ENCODE assay signal across 8 cellular contexts in genomic region chr6:31901953-31902643, GRCh38. TPM values are rescaled to one million over a fixed set of nuclear protein-coding genes. Genes with fewer than 3 reads are reported as not detected.
DNase-seq lines count a peak whose midpoint lies in the region; ATAC-seq and TF ChIP-seq lines count a peak whose summit lies in the region.

Gene ZBTB12, minus strand, starts transcription at chr6:31902086. Its CDS starts 781 bp downstream, at chr6:31901305.

- H3K9me3 ChIP-seq in gastroesophageal sphincter (no peaks in the 10 kb centered on the region), neuronal stem cell (replicated peaks in 1 of 2; ENCODE audit: control insufficient read depth in 2 of 2, insufficient read depth in 1 of 2, low read depth in 1 of 2, low read length in 2 of 2) (no peaks in the 10 kb centered on the region), stomach smooth muscle (ENCODE audit: control insufficient read depth in 2 of 2, low read length in 2 of 2) (no peaks in the 10 kb centered on the region)

- H3K4me1 ChIP-seq in gastroesophageal sphincter = peaks cover 3 to 58% (median 14%) of the 10 kb centered on the region in 3 donors
- H3K4me1 ChIP-seq in neuronal stem cell (ENCODE audit: control insufficient read depth in 2 of 2, insufficient read depth in 1 of 2, low read depth in 1 of 2, low read length in 2 of 2) = peaks cover 23 to 25% of the 10 kb centered on the region in 2 donors
- H3K4me1 ChIP-seq in stomach smooth muscle (ENCODE audit: control insufficient read depth, insufficient read depth, low read length) = peaks cover 28% of the 10 kb centered on the region

- peak within 1 kb of the TSS; percentile 67 to 92 (median 88) for H3K27ac ChIP-seq in gastroesophageal sphincter
- H3K27ac ChIP-seq in neuronal stem cell (replicated peaks; ENCODE audit: low read length) = peak within 1 kb of the TSS; percentile 74
- H3K27ac ChIP-seq in stomach smooth muscle (ENCODE audit: low read length) = peak within 1 kb of the TSS; percentile 85

- peak within 1 kb of the TSS; percentile 4 for H2BK12ac ChIP-seq in neuronal stem cell (ENCODE audit: low read length)

- H3K23ac ChIP-seq in neuronal stem cell (ENCODE audit: low read depth, low read length, poor library complexity) = peak within 1 kb of the TSS; percentile 94

- H4K91ac ChIP-seq in neuronal stem cell (ENCODE audit: low read depth, low read length, poor library complexity) = peak within 1 kb of the TSS; percentile 57

- H2BK15ac ChIP-seq in neuronal stem cell (ENCODE audit: low read length) = peak within 1 kb of the TSS; percentile 77

- no peaks in the 10 kb centered on the region for H3K27me3 ChIP-seq in gastroesophageal sphincter
- peaks cover 0 to 3% (median 0%) of the 10 kb centered on the region in 3 experiments for H3K27me3 ChIP-seq in neuronal stem cell (ENCODE audit: control insufficient read depth in 3 of 3, insufficient read depth in 3 of 3, low read depth in 1 of 3, low read length in 3 of 3)
- no peaks in the 10 kb centered on the region for H3K27me3 ChIP-seq in stomach smooth muscle (ENCODE audit: control insufficient read depth in 1 of 2, insufficient read depth in 2 of 2, low read length in 2 of 2)

- no peak within 1 kb of the TSS for H3K4ac ChIP-seq in neuronal stem cell (ENCODE audit: low read length)

- no peak for TF ChIP-seq CTCF in NB4 (IDR thresholded peaks at IDR 0.05; ENCODE audit: low read depth, low read length)
- peak in 3 of 4 experiments; percentile 5 to 16 (median 15) for TF ChIP-seq CTCF in gastroesophageal sphincter (IDR thresholded peaks at IDR 0.05)

- peak; percentile 90 for DNase-seq in COLO668 (lab: John Stamatoyannopoulos, UW; ENCODE audit: unreplicated experiment)
- DNase-seq in NB4 (ENCODE audit: low read depth) = peak; percentile 98
- peak; percentile 97 for DNase-seq in SK-N-DZ (ENCODE audit: low spot score)
- peak; percentile 89 for DNase-seq in activated naive CD4-positive, alpha-beta T cell treated with anti-CD3 and anti-CD28 coated beads, Interleukin-2, amount 10 ng/mL, durations not matched to agents 7 days and 5 days
- DNase-seq in neuronal stem cell (ENCODE audit: low spot score) = peak; percentile 99

- TF ChIP-seq EP300 in gastroesophageal sphincter (IDR thresholded peaks at IDR 0.05) = no peak

- H3K36me3 ChIP-seq in gastroesophageal sphincter (no peaks in the 10 kb centered on the region), neuronal stem cell (replicated peaks in 1 of 2; ENCODE audit: control insufficient read depth in 2 of 2, insufficient read depth in 2 of 2, low read length in 2 of 2) (peaks cover 5 to 22% of the 10 kb centered on the region in 2 donors), stomach smooth muscle (ENCODE audit: control insufficient read depth in 2 of 2, insufficient read depth in 2 of 2, low read length in 2 of 2) (no peaks in the 10 kb centered on the region)

- WGBS in gastroesophageal sphincter (ENCODE audit: low coverage in 1 of 2), 2 donors = no CpG with 5 or more reads among the region's 77 CpGs
- WGBS in neuronal stem cell (ENCODE audit: extremely low coverage in 2 of 2, insufficient read length in 2 of 2, insufficient replicate concordance in 1 of 2), 2 donors = no CpG with 5 or more reads among the region's 77 CpGs

- peak within 1 kb of the TSS; percentile 97 for H3K9ac ChIP-seq in neuronal stem cell (ENCODE audit: low read depth, low read length, poor library complexity)
- peak within 1 kb of the TSS; percentile 84 to 87 for H3K9ac ChIP-seq in stomach smooth muscle (ENCODE audit: low read length in 2 of 2)

- H3K14ac ChIP-seq in neuronal stem cell (ENCODE audit: low read length) = no peak within 1 kb of the TSS

- peaks cover 11% of the 10 kb centered on the region for H3K79me1 ChIP-seq in neuronal stem cell (ENCODE audit: low read depth, low read length)

- peak within 1 kb of the TSS; percentile 86 for H3K4me3 Mint-ChIP-seq in activated naive CD4-positive, alpha-beta T cell treated with anti-CD3 and anti-CD28 coated beads, Interleukin-2, amount 10 ng/mL, durations not matched to agents 7 days and 5 days

- no peaks in the 10 kb centered on the region for H3K9me3 Mint-ChIP-seq in activated naive CD4-positive, alpha-beta T cell treated with anti-CD3 and anti-CD28 coated beads, Interleukin-2, amount 10 ng/mL, durations not matched to agents 7 days and 5 days

- H3K27me3 Mint-ChIP-seq in activated naive CD4-positive, alpha-beta T cell treated with anti-CD3 and anti-CD28 coated beads, Interleukin-2, amount 10 ng/mL, durations not matched to agents 7 days and 5 days = peaks cover 38% of the 10 kb centered on the region

- no peak within 1 kb of the TSS for H4K8ac ChIP-seq in neuronal stem cell (ENCODE audit: low read depth, low read length)

- peaks cover 35% of the 10 kb centered on the region for H3K4me1 Mint-ChIP-seq in activated naive CD4-positive, alpha-beta T cell treated with anti-CD3 and anti-CD28 coated beads, Interleukin-2, amount 10 ng/mL, durations not matched to agents 7 days and 5 days

- H3K18ac ChIP-seq in neuronal stem cell (ENCODE audit: low read length) = peak within 1 kb of the TSS; percentile 96

- H3K4me3 ChIP-seq in NB4 (ENCODE audit: low read depth, low read length) = peak within 1 kb of the TSS; percentile 57
- H3K4me3 ChIP-seq in gastroesophageal sphincter = peak within 1 kb of the TSS; percentile 49 to 79
- peak within 1 kb of the TSS; percentile 65 to 83 for H3K4me3 ChIP-seq in neuronal stem cell (ENCODE audit: low read length in 2 of 2)
- peak within 1 kb of the TSS; percentile 88 to 90 for H3K4me3 ChIP-seq in stomach smooth muscle (ENCODE audit: low read length in 2 of 2)

- peak within 1 kb of the TSS; percentile 82 for H3K27ac Mint-ChIP-seq in activated naive CD4-positive, alpha-beta T cell treated with anti-CD3 and anti-CD28 coated beads, Interleukin-2, amount 10 ng/mL, durations not matched to agents 7 days and 5 days

- peaks cover 14% of the 10 kb centered on the region for H3K36me3 Mint-ChIP-seq in activated naive CD4-positive, alpha-beta T cell treated with anti-CD3 and anti-CD28 coated beads, Interleukin-2, amount 10 ng/mL, durations not matched to agents 7 days and 5 days

- CTCF ChIA-PET in activated naive CD4-positive, alpha-beta T cell treated with anti-CD3 and anti-CD28 coated beads, Interleukin-2, amount 10 ng/mL, durations not matched to agents 7 days and 5 days (lab: Charles Lee) = interaction anchor here (0.6 kb wide), 1 partner anchor 10 kb away, joined by 3 read pairs; no protein-coding TSS in a partner anchor

- peak within 1 kb of the TSS; percentile 93 for H3K4me2 ChIP-seq in neuronal stem cell (ENCODE audit: insufficient read depth, low read length, poor library complexity, severe bottlenecking)

- no peak within 1 kb of the TSS for H2BK120ac ChIP-seq in neuronal stem cell (ENCODE audit: low read depth, low read length)

- peak within 1 kb of the TSS; percentile 87 for H2AK5ac ChIP-seq in neuronal stem cell (ENCODE audit: low read depth, low read length)

- peak; percentile 46 for ATAC-seq in GM21825 (IDR thresholded peaks at IDR 0.05; ENCODE audit: unreplicated experiment)
- ATAC-seq in gastroesophageal sphincter = peak; percentile 87

- peak within 1 kb of the TSS; percentile 92 for H2AFZ ChIP-seq in neuronal stem cell (ENCODE audit: low read length)

- TF ChIP-seq POLR2A in NB4 (IDR thresholded peaks at IDR 0.05; ENCODE audit: extremely low read depth, insufficient read length) = peak; percentile 33
- TF ChIP-seq POLR2A in gastroesophageal sphincter (IDR thresholded peaks at IDR 0.05) = peak; percentile 46 to 72

- peak within 1 kb of the TSS; percentile 69 for H2BK5ac ChIP-seq in neuronal stem cell (ENCODE audit: low read length)

RNA-seq across cellular contexts. Expression of gene ZBTB12, which starts in this region (rescaled TPM):
- 8.0 and 8.6 TPM in 2 replicates for polyA plus RNA-seq in SK-N-DZ (2014; cell fraction: cytosol; rRNA removed)
- polyA plus RNA-seq in SK-N-DZ (2014; cell fraction: nucleus; rRNA removed) = 3.9 and 5.5 TPM in 2 replicates
- total RNA-seq in gastroesophageal sphincter = 1 to 10 TPM in 2 of 4 donors, under 1 TPM in 2; 0.40 to 2.0 (median 0.86) TPM
- polyA plus RNA-seq in neuronal stem cell (2013, experiment 1 of 2) = 26.7 TPM
- polyA plus RNA-seq in neuronal stem cell (2013, experiment 2 of 2) = 26.3 TPM

Comparison
In these comparisons a context has a peak if more than half of its experiments do, and no peak if none do; other contexts are left out.
1. Peak in every context shown above with its lines: DNase-seq, ATAC-seq, H3K4me3 ChIP-seq and H3K27ac ChIP-seq.